ENCODE assay signal across 1 cellular context in genomic region chr2:110153416-110153815, GRCh38.
TF ChIP-seq lines count a peak whose summit lies in the region.

No MANE protein-coding gene starts in this region.

TF ChIP-seq in IMR-90, 13 proteins besides CTCF, POLR2A, EP300 and RAD21:
- TF ChIP-seq FOS (IDR thresholded peaks at IDR 0.05; ENCODE audit: low read depth, low read length): no peak
- TF ChIP-seq USF2 (IDR thresholded peaks at IDR 0.05; ENCODE audit: low read depth, low read length): no peak
- no peak for TF ChIP-seq MAFK (IDR thresholded peaks at IDR 0.05; ENCODE audit: low read depth, low read length)
- no peak for TF ChIP-seq CEBPB (IDR thresholded peaks at IDR 0.05; ENCODE audit: low read depth, low read length)
- TF ChIP-seq MXI1 (IDR thresholded peaks at IDR 0.05; ENCODE audit: borderline replicate concordance, low read depth, low read length): no peak
- TF ChIP-seq MAZ (IDR thresholded peaks at IDR 0.05; ENCODE audit: borderline replicate concordance, low read depth, low read length): no peak
- TF ChIP-seq BHLHE40 (IDR thresholded peaks at IDR 0.05; ENCODE audit: low read depth, low read length): no peak
- TF ChIP-seq NFE2L2 (IDR thresholded peaks at IDR 0.05; ENCODE audit: low read depth, low read length): no peak
